ENCODE assay signal across 8 cellular contexts in genomic region chr7:149422065-149422913, GRCh38. TPM values are rescaled to one million over a fixed set of nuclear protein-coding genes. Genes with fewer than 3 reads are reported as not detected.
DNase-seq lines count a peak whose midpoint lies in the region; ATAC-seq and TF ChIP-seq lines count a peak whose summit lies in the region.

No MANE protein-coding gene starts in this region.

- no peaks in the 10 kb centered on the region for H3K9me3 ChIP-seq in fibroblast of lung (ENCODE audit: control insufficient read depth, insufficient read depth, low read depth, low read length)

- H2AFZ ChIP-seq in fibroblast of lung (ENCODE audit: low read length): peak overlapping the region; percentile 77

- H3K4me3 ChIP-seq in fibroblast of lung (replicated peaks in 1 of 4; ENCODE audit: control extremely low read depth in 1 of 4, insufficient read depth in 1 of 4, low read depth in 3 of 4, low read length in 4 of 4): peak overlapping the region in 3 of 4 experiments; percentile 12 to 45 (median 38)

- H3K27me3 ChIP-seq in fibroblast of lung (ENCODE audit: control insufficient read depth, insufficient read depth, low read length): no peaks in the 10 kb centered on the region

- H4K20me1 ChIP-seq in fibroblast of lung (ENCODE audit: control insufficient read depth, extremely low read depth, insufficient read depth, low read length): no peaks in the 10 kb centered on the region

- ATAC-seq in GM19463 (IDR thresholded peaks at IDR 0.05; ENCODE audit: unreplicated experiment): peak; percentile 98
- ATAC-seq in stimulated activated naive CD8-positive, alpha-beta T cell treated with anti-CD3 and anti-CD28 coated beads, Interleukin-15, amount 100 ng/mL, for 72 hours: peak; percentile 96

- H3K27ac ChIP-seq in fibroblast of lung (ENCODE audit: insufficient read depth, low read length): no peak overlapping the region

- H3K4me1 Mint-ChIP-seq in activated T-cell treated with anti-CD3 and anti-CD28 coated beads, Interleukin-2, amount 50 U/mL, for 24 hours (ENCODE audit: low read depth): peaks cover 11% of the 10 kb centered on the region
- H3K4me1 Mint-ChIP-seq in nephron progenitor cell: no peaks in the 10 kb centered on the region
- peaks cover 13% of the 10 kb centered on the region for H3K4me1 Mint-ChIP-seq in stimulated activated naive CD8-positive, alpha-beta T cell treated with anti-CD3 and anti-CD28 coated beads, Interleukin-15, amount 100 ng/mL, for 72 hours

- H3K9me3 Mint-ChIP-seq in activated T-cell treated with anti-CD3 and anti-CD28 coated beads, Interleukin-2, amount 50 U/mL, for 24 hours: no peaks in the 10 kb centered on the region
- H3K9me3 Mint-ChIP-seq in nephron progenitor cell: no peaks in the 10 kb centered on the region
- H3K9me3 Mint-ChIP-seq in stimulated activated naive CD8-positive, alpha-beta T cell treated with anti-CD3 and anti-CD28 coated beads, Interleukin-15, amount 100 ng/mL, for 72 hours: no peaks in the 10 kb centered on the region

- H3K4me2 ChIP-seq in fibroblast of lung (ENCODE audit: extremely low read depth, insufficient read depth, low read length): peak overlapping the region; percentile 45

- peak overlapping the region; percentile 36 for H3K9ac ChIP-seq in fibroblast of lung (ENCODE audit: insufficient read depth, low read length)

- H3K4me3 Mint-ChIP-seq in activated T-cell treated with anti-CD3 and anti-CD28 coated beads, Interleukin-2, amount 50 U/mL, for 24 hours: peak overlapping the region; percentile 73
- peak overlapping the region; percentile 80 for H3K4me3 Mint-ChIP-seq in nephron progenitor cell
- H3K4me3 Mint-ChIP-seq in stimulated activated naive CD8-positive, alpha-beta T cell treated with anti-CD3 and anti-CD28 coated beads, Interleukin-15, amount 100 ng/mL, for 72 hours: peak overlapping the region; percentile 83 to 90

- peak; percentile 98 for DNase-seq in D341Med (ENCODE audit: low spot score)
- DNase-seq in HK-2 (ENCODE audit: unreplicated experiment): peak; percentile 44
- peak; percentile 33 for DNase-seq in NOMO-1 treated with DMSO at 0.1 percent for 48 hours (lab: John Stamatoyannopoulos, UW; ENCODE audit: unreplicated experiment)
- DNase-seq in activated T-cell treated with anti-CD3 and anti-CD28 coated beads, Interleukin-2, amount 50 U/mL, for 24 hours: peak; percentile 85
- DNase-seq in fibroblast of lung (ENCODE audit: low read depth in 2 of 2): peak; percentile 64 to 67
- DNase-seq in nephron progenitor cell: peak; percentile 80
- DNase-seq in stimulated activated naive CD8-positive, alpha-beta T cell treated with anti-CD3 and anti-CD28 coated beads, Interleukin-15, amount 100 ng/mL, for 72 hours: peak; percentile 78 to 86

- H3K36me3 ChIP-seq in fibroblast of lung (ENCODE audit: control insufficient read depth, insufficient read depth, low read length): no peaks in the 10 kb centered on the region

- TF ChIP-seq CTCF in fibroblast of lung (conservative IDR thresholded peaks at IDR 0.05 in 1 of 2, IDR thresholded peaks at IDR 0.05 in 1 of 2; ENCODE audit: low read depth in 1 of 2, low read length in 2 of 2): peak; percentile 24 to 38
- peak; percentile 11 for TF ChIP-seq CTCF in nephron progenitor cell (IDR thresholded peaks at IDR 0.05)

- no peaks in the 10 kb centered on the region for H3K27me3 Mint-ChIP-seq in activated T-cell treated with anti-CD3 and anti-CD28 coated beads, Interleukin-2, amount 50 U/mL, for 24 hours
- H3K27me3 Mint-ChIP-seq in nephron progenitor cell (ENCODE audit: low read depth, poor library complexity): peaks cover 6% of the 10 kb centered on the region
- H3K27me3 Mint-ChIP-seq in stimulated activated naive CD8-positive, alpha-beta T cell treated with anti-CD3 and anti-CD28 coated beads, Interleukin-15, amount 100 ng/mL, for 72 hours: no peaks in the 10 kb centered on the region

- H3K36me3 Mint-ChIP-seq in activated T-cell treated with anti-CD3 and anti-CD28 coated beads, Interleukin-2, amount 50 U/mL, for 24 hours (ENCODE audit: low read depth): no peaks in the 10 kb centered on the region
- no peaks in the 10 kb centered on the region for H3K36me3 Mint-ChIP-seq in nephron progenitor cell (ENCODE audit: low read depth)

- H3K79me2 ChIP-seq in fibroblast of lung (ENCODE audit: control insufficient read depth, insufficient read depth, low read length): no peaks in the 10 kb centered on the region

- peak overlapping the region; percentile 71 for H3K27ac Mint-ChIP-seq in activated T-cell treated with anti-CD3 and anti-CD28 coated beads, Interleukin-2, amount 50 U/mL, for 24 hours
- H3K27ac Mint-ChIP-seq in nephron progenitor cell: no peak overlapping the region
- peak overlapping the region; percentile 82 to 86 for H3K27ac Mint-ChIP-seq in stimulated activated naive CD8-positive, alpha-beta T cell treated with anti-CD3 and anti-CD28 coated beads, Interleukin-15, amount 100 ng/mL, for 72 hours

- H3K4me1 ChIP-seq in fibroblast of lung (ENCODE audit: control insufficient read depth, extremely low read depth, insufficient read depth, low read length): no peaks in the 10 kb centered on the region

RNA-seq across cellular contexts. Expression of gene ZNF777, which starts 38.6 kb away (rescaled TPM):
- total RNA-seq in fibroblast of lung: 3.6 and 4.1 TPM in 2 replicates
- 4.9 and 7.4 TPM in 2 replicates for polyA plus RNA-seq in fibroblast of lung
- polyA plus RNA-seq in fibroblast of lung (2012): 7.6 and 10.6 TPM in 2 replicates
- 3.4 and 4.5 TPM in 2 replicates for polyA minus RNA-seq in fibroblast of lung (ENCODE audit: low replicate concordance)

Comparison
In these comparisons a context has a peak if more than half of its experiments do, and no peak if none do; other contexts are left out.
1. DNase-seq: peak in every context shown above with its lines; median percentile 98 in D341Med; 85 in activated T-cell treated with anti-CD3 and anti-CD28 coated beads, Interleukin-2, amount 50 U/mL, for 24 hours; 82 in stimulated activated naive CD8-positive, alpha-beta T cell treated with anti-CD3 and anti-CD28 coated beads, Interleukin-15, amount 100 ng/mL, for 72 hours; 80 in nephron progenitor cell; 66 in fibroblast of lung; 44 in HK-2; 33 in NOMO-1 treated with DMSO at 0.1 percent for 48 hours.